16 cellular contexts compared by ENCODE assay signal in genomic region chr2:86102157-86102556, GRCh38. TPM values are rescaled to one million over a fixed set of nuclear protein-coding genes. Genes with fewer than 3 reads are reported as not detected.
A peak's percentile ranks its signal among the peaks of the same experiment; 100 is the strongest.
DNase-seq lines count a peak whose midpoint lies in the region; ATAC-seq and TF ChIP-seq lines count a peak whose summit lies in the region.
"Had no signal": no experiment of that assay in that cellular context is flagged by ENCODE, and none has a peak within 500 bp of the region (broad histone marks: within the 10 kb centered on the region; RNA-seq: fewer than 3 reads in every experiment).

No MANE protein-coding gene starts in this region.

- TF ChIP-seq EP300 in SK-N-SH (IDR thresholded peaks at IDR 0.05; ENCODE audit: borderline replicate concordance in 1 of 2, low read depth in 1 of 2, low read length in 1 of 2): no peak

- peaks cover 3 to 9% of the 10 kb centered on the region in 2 experiments; a peak in 3 of 4 replicates for H3K4me1 ChIP-seq in SK-N-SH (ENCODE audit: control insufficient read depth in 1 of 2, insufficient read depth in 2 of 2, low read depth in 1 of 2, low read length in 1 of 2)
- peaks cover 3 to 6% of the 10 kb centered on the region in 2 donors for H3K4me1 ChIP-seq in breast epithelium

- H3K79me2 ChIP-seq in SK-N-SH (ENCODE audit: insufficient read depth): peaks cover 82% of the 10 kb centered on the region

- DNase-seq in SK-N-SH (no peak), MCF 10A (ENCODE audit: unreplicated experiment) (no peak), breast epithelium (ENCODE audit: low spot score in 2 of 2) (no peak), T-helper 17 cell (no peak), endothelial cell (ENCODE audit: low spot score) (no peak), kidney tubule cell (ENCODE audit: low spot score) (no peak)
- DNase-seq: AML-193; Caco-2; CD8-positive, alpha-beta memory T cell; GF-D8; GOT3; H9 had no signal

- CTCF ChIA-PET in SK-N-SH (lab: Yijun Ruan, JAX): interaction anchor here (0.8 to 2.5 kb wide), 2 partner anchors 22 to 275 kb away, joined by 3 to 6 read pairs; no protein-coding TSS in a partner anchor
- CTCF ChIA-PET in MCF 10A (lab: Yijun Ruan, JAX): interaction anchor here (1.2 to 2.0 kb wide), 2 partner anchors 213 to 275 kb away, joined by 3 to 7 read pairs; no protein-coding TSS in a partner anchor

- H3K36me3 Mint-ChIP-seq in MCF 10A (ENCODE audit: insufficient read depth, unreplicated experiment): peaks cover 81% of the 10 kb centered on the region
- H3K36me3 Mint-ChIP-seq in T-helper 17 cell (ENCODE audit: low read depth): peaks cover 7% of the 10 kb centered on the region
- peaks cover 11% of the 10 kb centered on the region for H3K36me3 Mint-ChIP-seq in endothelial cell (ENCODE audit: low read depth, unreplicated experiment)

- H2AFZ ChIP-seq in SK-N-SH (ENCODE audit: low read depth): no peak overlapping the region

- H3K27ac Mint-ChIP-seq in MCF 10A (ENCODE audit: low read depth, unreplicated experiment): peak overlapping the region; percentile 49
- H3K27ac Mint-ChIP-seq in T-helper 17 cell: peak overlapping the region; percentile 16
- H3K27ac Mint-ChIP-seq in endothelial cell (ENCODE audit: unreplicated experiment): no peak overlapping the region
- H3K27ac Mint-ChIP-seq: H9 had no signal

- ATAC-seq in SK-N-SH treated with all-trans-retinoic acid at 6 μM for 48 hours: no peak
- no peak for ATAC-seq in T-helper 17 cell
- no peak for ATAC-seq in GM21390 (IDR thresholded peaks at IDR 0.05; ENCODE audit: unreplicated experiment)

- H3K27me3 Mint-ChIP-seq in MCF 10A (ENCODE audit: insufficient read depth, unreplicated experiment) (no peaks in the 10 kb centered on the region), T-helper 17 cell (no peaks in the 10 kb centered on the region), endothelial cell (ENCODE audit: unreplicated experiment) (peaks cover 9% of the 10 kb centered on the region)
- H3K27me3 Mint-ChIP-seq: CD8-positive, alpha-beta memory T cell had no signal

- no peak overlapping the region for H3K4me3 ChIP-seq in SK-N-SH (ENCODE audit: low read depth in 2 of 2, low read length in 1 of 2)
- no peak overlapping the region for H3K4me3 ChIP-seq in breast epithelium
- H3K4me3 ChIP-seq: BLaER1 had no signal

- H3K4me3 Mint-ChIP-seq in MCF 10A (ENCODE audit: unreplicated experiment): no peak overlapping the region
- H3K4me3 Mint-ChIP-seq in T-helper 17 cell: no peak overlapping the region
- H3K4me3 Mint-ChIP-seq in endothelial cell (ENCODE audit: unreplicated experiment): peak overlapping the region; percentile 34

- TF ChIP-seq RAD21 in SK-N-SH (IDR thresholded peaks at IDR 0.05; ENCODE audit: low read length): no peak

- no peak for TF ChIP-seq POLR2A in breast epithelium (IDR thresholded peaks at IDR 0.05)

- TSS peak; percentile 0 for BruUV-seq in MCF 10A (replicated peaks; lab: Mats Ljungman, UMichigan)

- H3K9me3 Mint-ChIP-seq in MCF 10A (ENCODE audit: unreplicated experiment) (no peaks in the 10 kb centered on the region), endothelial cell (ENCODE audit: unreplicated experiment) (no peaks in the 10 kb centered on the region)
- H3K9me3 Mint-ChIP-seq: CD8-positive, alpha-beta memory T cell; H9 had no signal

- H3K4me1 Mint-ChIP-seq in MCF 10A (ENCODE audit: insufficient read depth, unreplicated experiment) (peaks cover 24% of the 10 kb centered on the region), T-helper 17 cell (peaks cover 43% of the 10 kb centered on the region), endothelial cell (ENCODE audit: unreplicated experiment) (peaks cover 20% of the 10 kb centered on the region)

- H3K36me3 ChIP-seq in SK-N-SH (replicated peaks in 1 of 2; ENCODE audit: control insufficient read depth in 1 of 2, insufficient read depth in 2 of 2, low read length in 1 of 2) (peaks cover 33 to 36% of the 10 kb centered on the region in 2 experiments), breast epithelium (peaks cover 7% of the 10 kb centered on the region)

- no peak overlapping the region for H3K9ac ChIP-seq in SK-N-SH
- H3K9ac ChIP-seq: BLaER1 had no signal

- peaks cover 5% of the 10 kb centered on the region for H3F3A ChIP-seq in SK-N-SH (replicated peaks; ENCODE audit: insufficient read depth)

- no peaks in the 10 kb centered on the region for H3K27me3 ChIP-seq in SK-N-SH (ENCODE audit: insufficient read depth)
- no peaks in the 10 kb centered on the region for H3K27me3 ChIP-seq in breast epithelium
- H3K27me3 ChIP-seq: BLaER1 had no signal

- H4K20me1 ChIP-seq in SK-N-SH (ENCODE audit: insufficient read depth): no peaks in the 10 kb centered on the region; the same call in 1 of the 2 replicates

- H3K4me2 ChIP-seq in SK-N-SH: no peak overlapping the region
- H3K4me2 ChIP-seq: BLaER1 had no signal

- H3K9me2 ChIP-seq in SK-N-SH: no peaks in the 10 kb centered on the region

- H3K9me3 ChIP-seq in SK-N-SH (no peaks in the 10 kb centered on the region), breast epithelium (no peaks in the 10 kb centered on the region), T-helper 17 cell (ENCODE audit: control insufficient read depth, low read length, poor library complexity, severe bottlenecking) (no peaks in the 10 kb centered on the region)
- H3K9me3 ChIP-seq: BLaER1, Caco-2 had no signal

- H3K27ac ChIP-seq in SK-N-SH (ENCODE audit: low read depth in 2 of 2, low read length in 1 of 2): no peak overlapping the region
- no peak overlapping the region for H3K27ac ChIP-seq in breast epithelium
- H3K27ac ChIP-seq: 22Rv1, BLaER1 had no signal

- no peak for TF ChIP-seq CTCF in SK-N-SH (IDR thresholded peaks at IDR 0.05)
- TF ChIP-seq CTCF in MCF 10A (IDR thresholded peaks at IDR 0.05; ENCODE audit: unreplicated experiment): no peak
- TF ChIP-seq CTCF in breast epithelium (IDR thresholded peaks at IDR 0.05): no peak
- no peak for TF ChIP-seq CTCF in endothelial cell (IDR thresholded peaks at IDR 0.05; ENCODE audit: unreplicated experiment)

- intact Hi-C loops in MCF 10A (cut with micrococcal nuclease): no loop called here
- intact Hi-C loops in breast epithelium (cut with DNase I; ENCODE audit: low total_unique reads): no loop called here

- POLR2A ChIA-PET in SK-N-SH (lab: Yijun Ruan, JAX) (no interaction called here), MCF 10A (lab: Yijun Ruan, JAX) (interaction anchor here (0.6 kb wide), 1 partner anchor 192 kb away, joined by 3 read pairs; no protein-coding TSS in a partner anchor)

TF ChIP-seq in SK-N-SH treated with all-trans-retinoic acid at 6 μM for 48 hours, 23 proteins besides CTCF, POLR2A, EP300 and RAD21:
- TF ChIP-seq ZNF70 (CRISPR knock-in tag; IDR thresholded peaks at IDR 0.05): no peak
- peak; percentile 85 for TF ChIP-seq ZFP3 (CRISPR knock-in tag; IDR thresholded peaks at IDR 0.05)

TF ChIP-seq in SK-N-SH, 30 proteins besides CTCF, POLR2A, EP300 and RAD21:
- TF ChIP-seq MAX (IDR thresholded peaks at IDR 0.05; ENCODE audit: low read depth) (no peak), USF1 (IDR thresholded peaks at IDR 0.05; ENCODE audit: borderline replicate concordance, low read depth) (no peak)

RNA-seq across cellular contexts. Expression of gene POLR1A, which starts 3.5 kb away (rescaled TPM):
- 5.5 and 6.1 TPM in 2 replicates for polyA plus RNA-seq in SK-N-SH (2012; rRNA removed)
- polyA plus RNA-seq in SK-N-SH (2012; cell fraction: cytosol; rRNA removed): 4.8 and 4.9 TPM in 2 replicates
- 15.4 and 18.0 TPM in 2 replicates for polyA plus RNA-seq in SK-N-SH (2012; cell fraction: nucleus; rRNA removed)
- total RNA-seq in MCF 10A (2022) (46.4 and 52.7 TPM in 2 replicates), breast epithelium (10 to 100 TPM; 12.4 to 19.4 (median 13.1) TPM), T-helper 17 cell (10 to 100 TPM; 17.7 to 19.2 TPM), endothelial cell (ENCODE audit: unreplicated experiment) (30.4 TPM)

RNA-seq across cellular contexts. Expression of gene PTCD3, which starts 3.9 kb away (rescaled TPM):
- 44.5 and 55.1 TPM in 2 replicates for polyA plus RNA-seq in SK-N-SH (2012; rRNA removed)
- 23.6 and 26.5 TPM in 2 replicates for polyA plus RNA-seq in SK-N-SH (2012; cell fraction: cytosol; rRNA removed)
- polyA plus RNA-seq in SK-N-SH (2012; cell fraction: nucleus; rRNA removed): 107 and 244 TPM in 2 replicates
- total RNA-seq in MCF 10A (2022) (95.3 and 96.3 TPM in 2 replicates), breast epithelium (100 to 1,000 TPM in 1 of 3 donors, 10 to 100 TPM in 2; 70.1 to 126 (median 99.1) TPM), T-helper 17 cell (100 to 1,000 TPM; 111 to 142 TPM), endothelial cell (ENCODE audit: unreplicated experiment) (80.9 TPM)
